In the genomic region with DNA sequence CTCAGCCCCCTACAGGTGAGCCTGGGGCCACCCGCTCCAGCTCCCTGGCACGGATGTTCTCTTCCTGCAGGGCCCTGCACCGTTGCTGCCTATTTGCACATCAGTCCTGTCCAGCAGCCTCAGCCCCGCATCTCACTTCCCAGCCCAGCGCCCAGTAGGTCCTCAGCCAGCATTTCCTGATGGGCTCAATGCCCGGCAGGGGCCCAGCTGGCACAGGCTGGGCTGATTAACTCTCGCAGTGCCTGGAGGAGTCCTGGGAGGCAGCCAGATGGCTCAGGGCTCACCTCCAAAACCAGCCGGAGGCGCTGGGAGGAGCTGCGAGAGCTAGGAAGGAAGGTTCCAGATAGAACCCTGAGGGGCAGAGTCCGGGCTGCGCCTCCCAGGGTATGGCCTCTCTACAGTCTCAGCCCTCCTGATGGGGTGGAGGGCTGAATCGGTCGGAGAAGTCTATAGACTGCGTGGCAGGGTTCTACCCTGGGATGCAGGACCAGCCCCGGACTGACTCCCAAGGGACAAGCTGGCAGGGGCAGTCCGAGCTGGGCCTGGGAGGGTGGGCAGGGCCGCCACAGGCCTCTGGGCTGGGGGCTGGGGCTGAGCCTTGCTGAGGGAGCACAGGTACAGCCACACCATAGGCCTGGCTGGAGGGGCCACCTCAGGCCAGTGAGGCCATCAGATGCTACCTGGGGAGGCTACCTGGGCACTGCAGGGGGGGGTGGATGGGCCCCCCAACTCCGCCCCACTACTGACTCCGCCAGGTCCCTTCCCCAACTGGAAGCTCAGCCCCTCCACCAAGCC, we compare ENCODE assay signal across 1 cellular context.
TF ChIP-seq lines count a peak whose summit lies in the region.

No MANE protein-coding gene starts in this region.

TF ChIP-seq in IMR-90, 13 proteins besides CTCF, POLR2A, EP300 and RAD21:
- TF ChIP-seq BHLHE40 (IDR thresholded peaks at IDR 0.05; ENCODE audit: low read depth, low read length) (no peak), SMC3 (IDR thresholded peaks at IDR 0.05; ENCODE audit: low read depth, low read length) (no peak), CEBPB (IDR thresholded peaks at IDR 0.05; ENCODE audit: low read depth, low read length) (no peak), RCOR1 (IDR thresholded peaks at IDR 0.05; ENCODE audit: insufficient replicate concordance, low read length) (no peak), MAFK (IDR thresholded peaks at IDR 0.05; ENCODE audit: low read depth, low read length) (no peak), MXI1 (IDR thresholded peaks at IDR 0.05; ENCODE audit: borderline replicate concordance, low read depth, low read length) (no peak), FOS (IDR thresholded peaks at IDR 0.05; ENCODE audit: low read depth, low read length) (no peak), MAZ (IDR thresholded peaks at IDR 0.05; ENCODE audit: borderline replicate concordance, low read depth, low read length) (no peak), RFX5 (IDR thresholded peaks at IDR 0.05; ENCODE audit: low read depth, low read length) (no peak), USF2 (IDR thresholded peaks at IDR 0.05; ENCODE audit: low read depth, low read length) (no peak), NFE2L2 (IDR thresholded peaks at IDR 0.05; ENCODE audit: low read depth, low read length) (no peak), CHD1 (IDR thresholded peaks at IDR 0.05; ENCODE audit: low read depth, low read length) (no peak), ELK1 (IDR thresholded peaks at IDR 0.05; ENCODE audit: borderline replicate concordance, low read depth, low read length) (no peak)
TF ChIP-seq in IMR-90: peak in this region for 0.
